In genomic region chr1:14964698-14965055, GRCh38 we compare ENCODE assay signal across 23 cellular contexts.
DNase-seq lines count a peak whose midpoint lies in the region; ATAC-seq, FAIRE-seq and TF ChIP-seq lines count a peak whose summit lies in the region.
"Had no signal": no experiment of that assay in that cellular context is flagged by ENCODE, and none has a peak within 500 bp of the region (broad histone marks: within the 10 kb centered on the region; RNA-seq: fewer than 3 reads in every experiment).

No MANE protein-coding gene starts in this region.

- DNase-seq in AG10803 (ENCODE audit: low read depth), result peak; percentile 86
- DNase-seq in SJSA1 (ENCODE audit: low read depth in 1 of 2, low spot score in 2 of 2), result peak in 1 of 2 experiments; percentile 76
- DNase-seq in hepatocyte (ENCODE audit: low spot score), result no peak
- DNase-seq in suprapubic skin (ENCODE audit: low spot score in 2 of 2), result no peak
- DNase-seq in gastrocnemius medialis, result no peak
- no peak for DNase-seq in urothelium cell line (ENCODE audit: low spot score)
- DNase-seq: 8988T; CD4-positive, alpha-beta T cell; HCEC 1CT; Karpas-422; NCI-H1092; NCI-H1417 treated with DMSO at 0.1 percent for 48 hours; NCI-H2081; NCI-H2227 treated with DMSO at 0.1 percent for 48 hours; NCI-H526 treated with DMSO at 0.1 percent for 48 hours; PC-9; SJCRH30 had no signal

- 54% methylated on average over 4 of the region's 4 CpGs for WGBS in hepatocyte (ENCODE audit: low lambda C conversion rate, missing lambda C conversion rate)
- WGBS in suprapubic skin, result 60% methylated on average over 4 of the region's 4 CpGs

- peaks cover 23% of the 10 kb centered on the region for H3K36me3 ChIP-seq in SJSA1
- no peaks in the 10 kb centered on the region for H3K36me3 ChIP-seq in hepatocyte (replicated peaks; ENCODE audit: insufficient read depth, low read depth)
- H3K36me3 ChIP-seq in suprapubic skin, result peaks cover 35% of the 10 kb centered on the region
- H3K36me3 ChIP-seq in gastrocnemius medialis, result no peaks in the 10 kb centered on the region
- H3K36me3 ChIP-seq: SJCRH30 had no signal

- no peak for FAIRE-seq in urothelium cell line (lab: Jason Lieb, UNC)
- FAIRE-seq: D721Med, GM12878, H1 had no signal

- H2AFZ ChIP-seq in hepatocyte, result no peak overlapping the region
- H2AFZ ChIP-seq: PC-9 had no signal

- H3K9me2 ChIP-seq in hepatocyte (replicated peaks; ENCODE audit: insufficient read depth), result no peaks in the 10 kb centered on the region

- H3K4me3 ChIP-seq in AG10803 (ENCODE audit: low read length), result peak overlapping the region; percentile 23; the same call in 1 of the 2 replicates
- H3K4me3 ChIP-seq in SJSA1, result no peak overlapping the region
- H3K4me3 ChIP-seq in hepatocyte, result no peak overlapping the region
- H3K4me3 ChIP-seq in suprapubic skin, result no peak overlapping the region
- H3K4me3 ChIP-seq in gastrocnemius medialis, result no peak overlapping the region
- H3K4me3 ChIP-seq: BLaER1, GM12878, PC-9, SJCRH30 had no signal

- no peak overlapping the region for H3K4me2 ChIP-seq in hepatocyte
- H3K4me2 ChIP-seq: BLaER1, PC-9 had no signal

- H3K9me3 ChIP-seq in SJSA1 (replicated peaks), result 0 out of 2 replicates have a peak, but pooled peaks cover 3% of the 10 kb centered on the region
- no peaks in the 10 kb centered on the region for H3K9me3 ChIP-seq in hepatocyte (ENCODE audit: low read depth)
- H3K9me3 ChIP-seq in suprapubic skin, result no peaks in the 10 kb centered on the region
- no peaks in the 10 kb centered on the region for H3K9me3 ChIP-seq in gastrocnemius medialis
- H3K9me3 ChIP-seq: SJCRH30 had no signal

- peaks cover 34% of the 10 kb centered on the region for H3K4me1 ChIP-seq in SJSA1 (replicated peaks)
- no peaks in the 10 kb centered on the region for H3K4me1 ChIP-seq in hepatocyte (ENCODE audit: insufficient read depth)
- H3K4me1 ChIP-seq in suprapubic skin, result peaks cover 28% of the 10 kb centered on the region
- H3K4me1 ChIP-seq in gastrocnemius medialis, result no peaks in the 10 kb centered on the region

- H3K79me2 ChIP-seq in hepatocyte, result no peaks in the 10 kb centered on the region

- intact Hi-C loops in gastrocnemius medialis (cut with DNase I; ENCODE audit: low total_unique reads), result no loop called here

- TF ChIP-seq POLR2A in suprapubic skin (IDR thresholded peaks at IDR 0.05) (no peak), gastrocnemius medialis (IDR thresholded peaks at IDR 0.05) (no peak)

- H3K27me3 ChIP-seq in SJSA1 (replicated peaks) (no peaks in the 10 kb centered on the region), hepatocyte (no peaks in the 10 kb centered on the region), suprapubic skin (no peaks in the 10 kb centered on the region), gastrocnemius medialis (no peaks in the 10 kb centered on the region)
- H3K27me3 ChIP-seq: BLaER1, SJCRH30 had no signal

- no peaks in the 10 kb centered on the region for H4K20me1 ChIP-seq in hepatocyte (ENCODE audit: insufficient read depth, poor library complexity, severe bottlenecking)

- ATAC-seq in HG03378 (IDR thresholded peaks at IDR 0.05; ENCODE audit: unreplicated experiment) (no peak), gastrocnemius medialis (no peak)
- ATAC-seq: GM12878, Right ventricle myocardium inferior had no signal

- H3K27ac ChIP-seq in SJSA1, result peak overlapping the region; percentile 78
- H3K27ac ChIP-seq in hepatocyte, result peak overlapping the region; percentile 39
- peak overlapping the region; percentile 1 for H3K27ac ChIP-seq in suprapubic skin
- H3K27ac ChIP-seq in gastrocnemius medialis, result no peak overlapping the region
- H3K27ac ChIP-seq: BLaER1, PC-9, SJCRH30 had no signal

- TF ChIP-seq CTCF in AG10803 (conservative IDR thresholded peaks at IDR 0.05; ENCODE audit: low read length) (no peak), hepatocyte (IDR thresholded peaks at IDR 0.05; ENCODE audit: poor library complexity) (no peak), suprapubic skin (IDR thresholded peaks at IDR 0.05) (no peak), gastrocnemius medialis (IDR thresholded peaks at IDR 0.05 in 4 of 5, conservative IDR thresholded peaks at IDR 0.05 in 1 of 5) (no peak)

- in situ Hi-C loops in gastrocnemius medialis (cut with MboI; ENCODE audit: low sequenced_read_pairs in 4 of 4), result no loop called here

- no peak for TF ChIP-seq EP300 in suprapubic skin (IDR thresholded peaks at IDR 0.05)

Comparison
In these comparisons a context has a peak if more than half of its experiments do, and no peak if none do; other contexts are left out.
1. H3K27ac ChIP-seq: peak in SJSA1 (single experiment), hepatocyte (single experiment) and suprapubic skin (single experiment); none in gastrocnemius medialis (0 of 4).